ENCODE assay signal across 1 cellular context in genomic region chr11:68271023-68271780, GRCh38.
TF ChIP-seq lines count a peak whose summit lies in the region.

No MANE protein-coding gene starts in this region.

TF ChIP-seq in K562, 482 proteins besides CTCF, POLR2A, EP300 and RAD21 (continued from another document and continues in another):
- TF ChIP-seq, protein P1, sequence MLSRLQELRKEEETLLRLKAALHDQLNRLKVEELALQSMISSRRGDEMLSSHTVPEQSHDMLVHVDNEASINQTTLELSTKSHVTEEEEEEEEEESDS (CRISPR knock-in tag; IDR thresholded peaks at IDR 0.05): no peak
- no peak for TF ChIP-seq PURB (CRISPR knock-in tag; IDR thresholded peaks at IDR 0.05; ENCODE audit: low read depth)
- TF ChIP-seq ZNF609 (CRISPR knock-in tag; IDR thresholded peaks at IDR 0.05; ENCODE audit: borderline replicate concordance): no peak
- TF ChIP-seq, protein P2, sequence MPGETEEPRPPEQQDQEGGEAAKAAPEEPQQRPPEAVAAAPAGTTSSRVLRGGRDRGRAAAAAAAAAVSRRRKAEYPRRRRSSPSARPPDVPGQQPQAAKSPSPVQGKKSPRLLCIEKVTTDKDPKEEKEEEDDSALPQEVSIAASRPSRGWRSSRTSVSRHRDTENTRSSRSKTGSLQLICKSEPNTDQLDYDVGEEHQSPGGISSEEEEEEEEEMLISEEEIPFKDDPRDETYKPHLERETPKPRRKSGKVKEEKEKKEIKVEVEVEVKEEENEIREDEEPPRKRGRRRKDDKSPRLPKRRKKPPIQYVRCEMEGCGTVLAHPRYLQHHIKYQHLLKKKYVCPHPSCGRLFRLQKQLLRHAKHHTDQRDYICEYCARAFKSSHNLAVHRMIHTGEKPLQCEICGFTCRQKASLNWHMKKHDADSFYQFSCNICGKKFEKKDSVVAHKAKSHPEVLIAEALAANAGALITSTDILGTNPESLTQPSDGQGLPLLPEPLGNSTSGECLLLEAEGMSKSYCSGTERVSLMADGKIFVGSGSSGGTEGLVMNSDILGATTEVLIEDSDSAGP (CRISPR knock-in tag; IDR thresholded peaks at IDR 0.05): no peak
- no peak for TF ChIP-seq NEUROD1 (IDR thresholded peaks at IDR 0.05; ENCODE audit: borderline replicate concordance, low read depth, low read length, partially characterized antibody)
- no peak for TF ChIP-seq MCM7 (IDR thresholded peaks at IDR 0.05)
- peak; percentile 87 to 98 for TF ChIP-seq FOXA3 (CRISPR knock-in tag; conservative IDR thresholded peaks at IDR 0.05 in 1 of 2, IDR thresholded peaks at IDR 0.05 in 1 of 2)
- no peak for TF ChIP-seq PRPF4 (IDR thresholded peaks at IDR 0.05; ENCODE audit: insufficient read depth, low read depth, low read length, poor library complexity, severe bottlenecking)
- TF ChIP-seq ETS1 (conservative IDR thresholded peaks at IDR 0.05; ENCODE audit: control insufficient read depth, low read depth, low read length): 0 out of 2 replicates have a peak, but pooled peaks have one; percentile 38
- no peak for TF ChIP-seq NCOA4 (IDR thresholded peaks at IDR 0.05; ENCODE audit: partially characterized antibody)
- no peak for TF ChIP-seq SRSF9 (IDR thresholded peaks at IDR 0.05; ENCODE audit: borderline replicate concordance, low read depth, low read length)
- 0 out of 2 replicates have a peak, but pooled peaks have one; percentile 42 for TF ChIP-seq HDAC2 (IDR thresholded peaks at IDR 0.05)
- no peak for TF ChIP-seq BCL6 (CRISPR knock-in tag; IDR thresholded peaks at IDR 0.05)
- TF ChIP-seq ZNF324 (CRISPR knock-in tag; IDR thresholded peaks at IDR 0.05): 0 out of 2 replicates have a peak, but pooled peaks have one; percentile 2
- TF ChIP-seq DACH1 (IDR thresholded peaks at IDR 0.05; ENCODE audit: partially characterized antibody): no peak
- 0 out of 2 replicates have a peak, but pooled peaks have one; percentile 11 for TF ChIP-seq CBFA2T3 (IDR thresholded peaks at IDR 0.05)
- TF ChIP-seq TCF15 (CRISPR knock-in tag; IDR thresholded peaks at IDR 0.05): no peak
- TF ChIP-seq, protein P3, sequence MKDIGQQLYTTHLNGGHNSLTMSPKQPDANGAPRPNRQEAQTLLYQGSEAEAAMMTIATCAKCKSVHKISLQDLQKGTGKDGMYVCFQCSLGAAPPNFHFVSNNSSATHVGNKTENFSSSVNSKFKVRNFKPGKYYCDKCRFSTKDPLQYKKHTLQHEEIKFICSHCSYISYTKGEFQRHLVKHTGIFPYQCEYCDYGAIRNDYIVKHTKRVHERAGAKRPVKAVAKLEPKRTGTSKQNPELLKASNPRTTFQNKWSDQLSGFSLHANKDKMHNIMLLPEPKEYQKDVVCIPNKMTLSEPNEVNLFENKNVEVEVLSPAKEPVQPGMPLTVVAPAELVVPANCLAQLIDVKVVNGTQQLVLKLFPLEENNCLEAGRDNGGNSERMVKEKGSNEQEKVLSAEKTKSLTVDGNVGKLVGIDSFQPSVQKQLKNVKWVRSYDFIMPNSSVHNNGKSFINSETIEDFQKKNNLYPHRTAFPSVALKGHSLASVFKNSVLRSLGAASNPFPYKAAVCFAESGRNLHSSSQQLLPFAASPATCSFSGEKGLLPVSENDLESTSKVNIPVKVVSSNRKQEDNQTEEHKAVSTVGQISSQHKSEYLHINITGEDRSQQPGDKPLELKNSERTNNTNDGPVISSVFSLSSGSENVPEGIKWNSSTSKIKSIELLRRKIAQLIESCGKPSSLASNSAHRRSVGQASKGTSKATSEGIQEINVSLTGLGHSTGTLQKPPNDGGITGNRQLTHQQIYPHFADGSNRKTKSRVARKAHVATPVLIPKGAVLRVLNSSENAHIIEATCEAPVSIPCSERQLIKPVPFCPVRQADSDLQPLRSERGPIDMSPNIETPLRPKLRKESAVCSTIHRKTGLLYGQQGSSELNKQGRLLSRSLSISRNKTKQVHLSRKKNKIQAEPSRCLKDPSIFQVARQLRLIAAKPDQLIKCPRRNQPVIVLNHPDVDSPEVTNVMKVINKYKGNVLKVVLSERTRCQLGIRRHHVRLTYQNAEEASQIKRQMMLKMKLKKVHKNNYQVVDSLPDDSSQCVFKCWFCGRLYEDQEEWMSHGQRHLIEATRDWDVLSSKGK (CRISPR knock-in tag; IDR thresholded peaks at IDR 0.05): 0 out of 2 replicates have a peak, but pooled peaks have one; percentile 5
- TF ChIP-seq, protein P4, sequence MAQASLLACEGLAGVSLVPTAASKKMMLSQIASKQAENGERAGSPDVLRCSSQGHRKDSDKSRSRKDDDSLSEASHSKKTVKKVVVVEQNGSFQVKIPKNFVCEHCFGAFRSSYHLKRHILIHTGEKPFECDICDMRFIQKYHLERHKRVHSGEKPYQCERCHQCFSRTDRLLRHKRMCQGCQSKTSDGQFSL (CRISPR knock-in tag; IDR thresholded peaks at IDR 0.05): no peak
- TF ChIP-seq, protein P4 (tag; IDR thresholded peaks at IDR 0.05): no peak
- TF ChIP-seq TEAD1 (CRISPR knock-in tag; IDR thresholded peaks at IDR 0.05): peak in 1 of 2 experiments; percentile 50; a peak in 1 of 4 replicates
- TF ChIP-seq PHF8 (IDR thresholded peaks at IDR 0.05; ENCODE audit: borderline replicate concordance, low read length): no peak
- TF ChIP-seq ZNF277 (CRISPR knock-in tag; IDR thresholded peaks at IDR 0.05; ENCODE audit: borderline replicate concordance): no peak
- TF ChIP-seq NFRKB (IDR thresholded peaks at IDR 0.05; ENCODE audit: low read depth): peak; percentile 78; the same call in 1 of the 2 replicates
- no peak for TF ChIP-seq ATF6 (CRISPR knock-in tag; IDR thresholded peaks at IDR 0.05)
- TF ChIP-seq, protein P5, sequence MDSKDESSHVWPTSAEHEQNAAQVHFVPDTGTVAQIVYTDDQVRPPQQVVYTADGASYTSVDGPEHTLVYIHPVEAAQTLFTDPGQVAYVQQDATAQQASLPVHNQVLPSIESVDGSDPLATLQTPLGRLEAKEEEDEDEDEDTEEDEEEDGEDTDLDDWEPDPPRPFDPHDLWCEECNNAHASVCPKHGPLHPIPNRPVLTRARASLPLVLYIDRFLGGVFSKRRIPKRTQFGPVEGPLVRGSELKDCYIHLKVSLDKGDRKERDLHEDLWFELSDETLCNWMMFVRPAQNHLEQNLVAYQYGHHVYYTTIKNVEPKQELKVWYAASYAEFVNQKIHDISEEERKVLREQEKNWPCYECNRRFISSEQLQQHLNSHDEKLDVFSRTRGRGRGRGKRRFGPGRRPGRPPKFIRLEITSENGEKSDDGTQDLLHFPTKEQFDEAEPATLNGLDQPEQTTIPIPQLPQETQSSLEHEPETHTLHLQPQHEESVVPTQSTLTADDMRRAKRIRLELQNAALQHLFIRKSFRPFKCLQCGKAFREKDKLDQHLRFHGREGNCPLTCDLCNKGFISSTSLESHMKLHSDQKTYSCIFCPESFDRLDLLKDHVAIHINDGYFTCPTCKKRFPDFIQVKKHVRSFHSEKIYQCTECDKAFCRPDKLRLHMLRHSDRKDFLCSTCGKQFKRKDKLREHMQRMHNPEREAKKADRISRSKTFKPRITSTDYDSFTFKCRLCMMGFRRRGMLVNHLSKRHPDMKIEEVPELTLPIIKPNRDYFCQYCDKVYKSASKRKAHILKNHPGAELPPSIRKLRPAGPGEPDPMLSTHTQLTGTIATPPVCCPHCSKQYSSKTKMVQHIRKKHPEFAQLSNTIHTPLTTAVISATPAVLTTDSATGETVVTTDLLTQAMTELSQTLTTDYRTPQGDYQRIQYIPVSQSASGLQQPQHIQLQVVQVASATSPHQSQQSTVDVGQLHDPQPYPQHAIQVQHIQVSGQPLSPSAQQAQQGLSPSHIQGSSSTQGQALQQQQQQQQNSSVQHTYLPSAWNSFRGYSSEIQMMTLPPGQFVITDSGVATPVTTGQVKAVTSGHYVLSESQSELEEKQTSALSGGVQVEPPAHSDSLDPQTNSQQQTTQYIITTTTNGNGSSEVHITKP (IDR thresholded peaks at IDR 0.05; ENCODE audit: partially characterized antibody): peak; percentile 98
- TF ChIP-seq RUNX1 (IDR thresholded peaks at IDR 0.05; ENCODE audit: low read depth): no peak
- TF ChIP-seq KHSRP (IDR thresholded peaks at IDR 0.05): no peak
- 0 out of 2 replicates have a peak, but pooled peaks have one; percentile 15 for TF ChIP-seq FOXA1 (IDR thresholded peaks at IDR 0.05; ENCODE audit: borderline replicate concordance)
- peak; percentile 79 for TF ChIP-seq FOXP1 (CRISPR knock-in tag; IDR thresholded peaks at IDR 0.05)
- TF ChIP-seq TCFL5 (CRISPR knock-in tag; conservative IDR thresholded peaks at IDR 0.05): no peak
- TF ChIP-seq NKRF (IDR thresholded peaks at IDR 0.05; ENCODE audit: borderline replicate concordance): peak; percentile 66
- no peak for TF ChIP-seq ZNF274 (IDR thresholded peaks at IDR 0.05; ENCODE audit: borderline replicate concordance, low read depth, low read length)
